Comparison of ENCODE assay signal across 2 cellular contexts in the genomic region with DNA sequence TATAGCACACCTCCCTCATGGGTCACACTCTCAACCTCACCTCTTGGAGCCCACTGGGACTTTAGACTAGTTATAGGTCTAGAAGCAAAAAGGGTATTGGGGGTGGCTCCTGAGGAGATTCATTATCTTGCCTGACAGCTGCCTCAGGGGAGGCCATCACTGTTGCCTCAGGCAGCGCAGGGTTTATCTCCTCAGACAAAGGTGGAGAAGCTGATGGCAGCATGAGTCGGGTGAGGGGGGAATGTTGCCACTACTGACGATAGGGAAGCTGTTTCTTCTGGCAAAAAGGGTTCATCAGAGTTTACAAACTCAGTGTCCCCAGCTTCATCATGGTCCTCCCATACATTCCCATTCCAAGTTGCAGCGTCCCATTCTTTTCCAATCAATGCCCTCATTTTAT.
TF ChIP-seq lines count a peak whose summit lies in the region.

No MANE protein-coding gene starts in this region.

TF ChIP-seq in IMR-90, 13 proteins besides CTCF, POLR2A, EP300 and RAD21:
- TF ChIP-seq RCOR1 (IDR thresholded peaks at IDR 0.05; ENCODE audit: insufficient replicate concordance, low read length) (no peak), MAFK (IDR thresholded peaks at IDR 0.05; ENCODE audit: low read depth, low read length) (no peak)

TF ChIP-seq in K562, 482 proteins besides CTCF, POLR2A, EP300 and RAD21:
- TF ChIP-seq MTA2 (IDR thresholded peaks at IDR 0.05; ENCODE audit: low read depth), result peak; percentile 20; the same call in 1 of the 2 replicates
- TF ChIP-seq TAL1 (IDR thresholded peaks at IDR 0.05), result peak; percentile 76
- peak; percentile 31; the same call in 1 of the 2 replicates for TF ChIP-seq POLR2AphosphoS5 (IDR thresholded peaks at IDR 0.05; ENCODE audit: control insufficient read depth, insufficient read depth, low read depth, low read length)
- TF ChIP-seq, protein P1, sequence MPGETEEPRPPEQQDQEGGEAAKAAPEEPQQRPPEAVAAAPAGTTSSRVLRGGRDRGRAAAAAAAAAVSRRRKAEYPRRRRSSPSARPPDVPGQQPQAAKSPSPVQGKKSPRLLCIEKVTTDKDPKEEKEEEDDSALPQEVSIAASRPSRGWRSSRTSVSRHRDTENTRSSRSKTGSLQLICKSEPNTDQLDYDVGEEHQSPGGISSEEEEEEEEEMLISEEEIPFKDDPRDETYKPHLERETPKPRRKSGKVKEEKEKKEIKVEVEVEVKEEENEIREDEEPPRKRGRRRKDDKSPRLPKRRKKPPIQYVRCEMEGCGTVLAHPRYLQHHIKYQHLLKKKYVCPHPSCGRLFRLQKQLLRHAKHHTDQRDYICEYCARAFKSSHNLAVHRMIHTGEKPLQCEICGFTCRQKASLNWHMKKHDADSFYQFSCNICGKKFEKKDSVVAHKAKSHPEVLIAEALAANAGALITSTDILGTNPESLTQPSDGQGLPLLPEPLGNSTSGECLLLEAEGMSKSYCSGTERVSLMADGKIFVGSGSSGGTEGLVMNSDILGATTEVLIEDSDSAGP (CRISPR knock-in tag; IDR thresholded peaks at IDR 0.05), result no peak
- TF ChIP-seq DPF2 (IDR thresholded peaks at IDR 0.05), result peak; percentile 30; the same call in 1 of the 2 replicates
- peak; percentile 58 for TF ChIP-seq ARID1B (IDR thresholded peaks at IDR 0.05)
- peak; percentile 35; the same call in 1 of the 2 replicates for TF ChIP-seq TCF3 (CRISPR knock-in tag; IDR thresholded peaks at IDR 0.05)
- TF ChIP-seq CBFA2T2 (conservative IDR thresholded peaks at IDR 0.05), result peak; percentile 69
- TF ChIP-seq PHF20 (IDR thresholded peaks at IDR 0.05; ENCODE audit: partially characterized antibody), result no peak
- peak; percentile 59; the same call in 1 of the 2 replicates for TF ChIP-seq NCOR1 (IDR thresholded peaks at IDR 0.05)
- peak; percentile 71 for TF ChIP-seq TEAD4 (IDR thresholded peaks at IDR 0.05; ENCODE audit: low read length)
- no peak for TF ChIP-seq TEAD4 (CRISPR knock-in tag; IDR thresholded peaks at IDR 0.05; ENCODE audit: borderline replicate concordance)
- no peak for TF ChIP-seq PBX2 (CRISPR knock-in tag; IDR thresholded peaks at IDR 0.05; ENCODE audit: low read depth)
- no peak for TF ChIP-seq PBX2 (tag; conservative IDR thresholded peaks at IDR 0.05; ENCODE audit: low read depth)
- TF ChIP-seq CBFA2T3 (IDR thresholded peaks at IDR 0.05), result peak; percentile 77
